30 cellular contexts compared by ENCODE assay signal in genomic region chr6:125294925-125295324, GRCh38. TPM values are rescaled to one million over a fixed set of nuclear protein-coding genes. Genes with fewer than 3 reads are reported as not detected.
DNase-seq lines count a peak whose midpoint lies in the region; ATAC-seq, FAIRE-seq and TF ChIP-seq lines count a peak whose summit lies in the region.
"Had no signal": no experiment of that assay in that cellular context is flagged by ENCODE, and none has a peak within 500 bp of the region (broad histone marks: within the 10 kb centered on the region; RNA-seq: fewer than 3 reads in every experiment).

No MANE protein-coding gene starts in this region.

- SMC1A ChIA-PET in GM12878 (lab: Charles Lee; ENCODE audit: uncharacterized antibody, unreplicated experiment) = interaction anchor here (0.6 kb wide), 1 partner anchor 16 kb away, joined by 3 read pairs; no protein-coding TSS in a partner anchor

- H3K4me2 ChIP-seq in GM12878 (ENCODE audit: control insufficient read depth, insufficient read depth) = no peak overlapping the region
- H3K4me2 ChIP-seq: A549, KMS-11 had no signal

- H3K27me3 ChIP-seq in breast epithelium (no peaks in the 10 kb centered on the region), GM12878 (replicated peaks in 1 of 2; ENCODE audit: control insufficient read depth in 2 of 2, insufficient read depth in 2 of 2, low read length in 1 of 2) (no peaks in the 10 kb centered on the region), right atrium auricular region (no peaks in the 10 kb centered on the region), thyroid gland (no peaks in the 10 kb centered on the region)
- H3K27me3 ChIP-seq: SJSA1, suprapubic skin, vagina had no signal

- peaks cover 51% of the 10 kb centered on the region for H3K4me1 Mint-ChIP-seq in MCF 10A (ENCODE audit: insufficient read depth, unreplicated experiment)
- H3K4me1 Mint-ChIP-seq in activated CD8-positive, alpha-beta memory T cell treated with anti-CD3 and anti-CD28 coated beads, Interleukin-2, amount 10 ng/mL, durations not matched to agents 7 days and 5 days = peaks cover 17% of the 10 kb centered on the region

- 0 out of 3 replicates have a peak, but pooled peaks have one; percentile 21 for ATAC-seq in GM12878
- ATAC-seq in activated CD8-positive, alpha-beta memory T cell treated with anti-CD3 and anti-CD28 coated beads, Interleukin-2, amount 10 ng/mL, durations not matched to agents 7 days and 5 days = no peak
- ATAC-seq: A549; activated CD4-positive, CD25-positive, alpha-beta regulatory T cell treated with anti-CD3 and anti-CD28 coated beads, Interleukin-2, amount 50 U/mL, for 24 hours; activated CD8-positive, alpha-beta T cell treated with anti-CD3 and anti-CD28 coated beads, Interleukin-2, amount 10 ng/mL, durations not matched to agents 7 days and 5 days; Panc1; stimulated activated memory B cell treated with anti-CD40 and anti-IgM and Interleukin-4, amounts not matched to agents 10 μg/mL and 1 μg/mL and 100 μg/mL, for 72 hours had no signal

- H3K9me3 ChIP-seq in breast epithelium (no peaks in the 10 kb centered on the region), GM12878 (replicated peaks; ENCODE audit: control insufficient read depth, insufficient read depth, low read length) (no peaks in the 10 kb centered on the region), right atrium auricular region (no peaks in the 10 kb centered on the region), thyroid gland (no peaks in the 10 kb centered on the region)
- H3K9me3 ChIP-seq: A549, SJSA1, suprapubic skin, vagina had no signal

- TF ChIP-seq EP300 in GM12878 (IDR thresholded peaks at IDR 0.05; ENCODE audit: borderline replicate concordance in 1 of 2, control insufficient read depth in 1 of 2, low read depth in 2 of 2, low read length in 2 of 2) = no peak

- POLR2A ChIA-PET in MCF 10A (lab: Yijun Ruan, JAX) = interaction anchor here (0.6 to 1.0 kb wide), 2 partner anchors 142 to 727 kb away, joined by 3 to 7 read pairs; partner anchors contain the start of gene TPD52L1
- POLR2A ChIA-PET in GM12878 (lab: Charles Lee) = no interaction called here

- H3K4me3 ChIP-seq in breast epithelium = no peak overlapping the region
- no peak overlapping the region for H3K4me3 ChIP-seq in GM12878
- no peak overlapping the region for H3K4me3 ChIP-seq in right atrium auricular region
- H3K4me3 ChIP-seq in thyroid gland (replicated peaks in 1 of 3) = no peak overlapping the region
- H3K4me3 ChIP-seq: A549, SJSA1, suprapubic skin, vagina had no signal

- TF ChIP-seq POLR2A in breast epithelium (IDR thresholded peaks at IDR 0.05) (no peak), GM12878 (IDR thresholded peaks at IDR 0.05; ENCODE audit: low read depth, low read length) (no peak), thyroid gland (IDR thresholded peaks at IDR 0.05) (no peak)

- H3K27me3 Mint-ChIP-seq in MCF 10A (ENCODE audit: insufficient read depth, unreplicated experiment) = no peaks in the 10 kb centered on the region
- H3K27me3 Mint-ChIP-seq in activated CD8-positive, alpha-beta memory T cell treated with anti-CD3 and anti-CD28 coated beads, Interleukin-2, amount 10 ng/mL, durations not matched to agents 7 days and 5 days = no peaks in the 10 kb centered on the region
- H3K27me3 Mint-ChIP-seq: B cell; naive B cell; stimulated activated memory B cell treated with anti-CD40 and anti-IgM and Interleukin-4, amounts not matched to agents 10 μg/mL and 1 μg/mL and 100 μg/mL, for 72 hours had no signal

- no peak overlapping the region for H3K4me3 Mint-ChIP-seq in MCF 10A (ENCODE audit: unreplicated experiment)
- no peak overlapping the region for H3K4me3 Mint-ChIP-seq in activated CD8-positive, alpha-beta memory T cell treated with anti-CD3 and anti-CD28 coated beads, Interleukin-2, amount 10 ng/mL, durations not matched to agents 7 days and 5 days
- H3K4me3 Mint-ChIP-seq: activated CD8-positive, alpha-beta T cell treated with anti-CD3 and anti-CD28 coated beads, Interleukin-2, amount 10 ng/mL, durations not matched to agents 7 days and 5 days; B cell; naive B cell; stimulated activated memory B cell treated with anti-CD40 and anti-IgM and Interleukin-4, amounts not matched to agents 10 μg/mL and 1 μg/mL and 100 μg/mL, for 72 hours had no signal

- RAD21 ChIA-PET in GM12878 (lab: Charles Lee; ENCODE audit: unreplicated experiment) = no interaction called here

- H3K27ac ChIP-seq in breast epithelium = no peak overlapping the region
- H3K27ac ChIP-seq in GM12878 (ENCODE audit: control insufficient read depth, insufficient read depth) = no peak overlapping the region
- H3K27ac ChIP-seq in right atrium auricular region = peak overlapping the region; percentile 26 to 77
- no peak overlapping the region for H3K27ac ChIP-seq in thyroid gland
- H3K27ac ChIP-seq: A549, KMS-11, SJSA1, suprapubic skin, vagina had no signal

- CTCF ChIA-PET in MCF 10A (lab: Yijun Ruan, JAX) (interaction anchor here (0.8 to 1.9 kb wide), 3 partner anchors 14 to 18 kb away, joined by 3 to 5 read pairs (median 3); no protein-coding TSS in a partner anchor), GM12878 (lab: Yijun Ruan, JAX) (interaction anchor here (1.1 to 1.5 kb wide), 2 partner anchors 17 to 19 kb away, joined by 4 read pairs; no protein-coding TSS in a partner anchor)
- CTCF ChIA-PET in activated CD8-positive, alpha-beta memory T cell treated with anti-CD3 and anti-CD28 coated beads, Interleukin-2, amount 10 ng/mL, durations not matched to agents 7 days and 5 days (lab: Charles Lee) = no interaction called here

- H3K36me3 Mint-ChIP-seq in MCF 10A (ENCODE audit: insufficient read depth, unreplicated experiment) = peaks cover 81% of the 10 kb centered on the region
- H3K36me3 Mint-ChIP-seq in activated CD8-positive, alpha-beta memory T cell treated with anti-CD3 and anti-CD28 coated beads, Interleukin-2, amount 10 ng/mL, durations not matched to agents 7 days and 5 days = peaks cover 70% of the 10 kb centered on the region

- no TSS peak for BruUV-seq in MCF 10A (replicated peaks; lab: Mats Ljungman, UMichigan)
- BruUV-seq in GM12878 (replicated peaks; lab: Mats Ljungman, UMichigan) = no TSS peak

- H4K20me1 ChIP-seq in GM12878 (ENCODE audit: control insufficient read depth, insufficient read depth) = no peaks in the 10 kb centered on the region

- H3K9me3 Mint-ChIP-seq in MCF 10A (ENCODE audit: unreplicated experiment) = no peaks in the 10 kb centered on the region
- H3K9me3 Mint-ChIP-seq in activated CD8-positive, alpha-beta memory T cell treated with anti-CD3 and anti-CD28 coated beads, Interleukin-2, amount 10 ng/mL, durations not matched to agents 7 days and 5 days (ENCODE audit: low read depth) = no peaks in the 10 kb centered on the region
- H3K9me3 Mint-ChIP-seq: naive B cell; stimulated activated memory B cell treated with anti-CD40 and anti-IgM and Interleukin-4, amounts not matched to agents 10 μg/mL and 1 μg/mL and 100 μg/mL, for 72 hours had no signal

- no peaks in the 10 kb centered on the region for H3K36me3 ChIP-seq in breast epithelium
- H3K36me3 ChIP-seq in GM12878 (ENCODE audit: control insufficient read depth in 2 of 2, insufficient read depth in 2 of 2, low read length in 1 of 2) = peaks cover 2 to 24% of the 10 kb centered on the region in 2 experiments; a peak in 3 of 4 replicates
- peaks cover 52% of the 10 kb centered on the region for H3K36me3 ChIP-seq in right atrium auricular region
- peaks cover 9 to 13% of the 10 kb centered on the region in 2 donors for H3K36me3 ChIP-seq in thyroid gland

- DNase-seq in MCF 10A (ENCODE audit: unreplicated experiment) (no peak), breast epithelium (ENCODE audit: low spot score in 2 of 2) (no peak), GM12878 (ENCODE audit: low read depth, low spot score) (no peak), right atrium auricular region (ENCODE audit: low spot score) (no peak), thyroid gland (peak; percentile 36 to 48), DMS153 treated with DMSO at 0.1 percent for 48 hours (lab: John Stamatoyannopoulos, UW; ENCODE audit: unreplicated experiment) (no peak), COR-L47 (lab: John Stamatoyannopoulos, UW) (no peak)
- no peak for DNase-seq in activated CD8-positive, alpha-beta memory T cell treated with anti-CD3 and anti-CD28 coated beads, Interleukin-2, amount 10 ng/mL, durations not matched to agents 7 days and 5 days
- DNase-seq: activated CD8-positive, alpha-beta T cell treated with anti-CD3 and anti-CD28 coated beads, Interleukin-2, amount 10 ng/mL, durations not matched to agents 7 days and 5 days; activated naive CD4-positive, alpha-beta T cell treated with Interleukin-2 at 50 U/mL for 16 hours; activated T-cell treated with anti-CD3 and anti-CD28 coated beads, Interleukin-2, amount 50 U/mL, for 1 hour; DMS79 treated with DMSO at 0.1 percent for 48 hours; GOT3; mesendoderm; MV-4-11; naive B cell; NCI-H510A treated with DMSO at 0.1 percent for 48 hours; stimulated activated CD4-positive, alpha-beta T cell treated with anti-CD3 and anti-CD28 coated beads, Interleukin-2, amount 100 ng/mL, for 48 hours; T-helper 1 cell had no signal

- H3K9ac ChIP-seq in GM12878 (ENCODE audit: control insufficient read depth, insufficient read depth, low read length) = no peak overlapping the region
- H3K9ac ChIP-seq: KMS-11 had no signal

- in situ Hi-C loops in GM12878 (cut with MboI) = no loop called here

- H3K27ac Mint-ChIP-seq in MCF 10A (ENCODE audit: low read depth, unreplicated experiment) = peak overlapping the region; percentile 66
- H3K27ac Mint-ChIP-seq in activated CD8-positive, alpha-beta memory T cell treated with anti-CD3 and anti-CD28 coated beads, Interleukin-2, amount 10 ng/mL, durations not matched to agents 7 days and 5 days = no peak overlapping the region
- H3K27ac Mint-ChIP-seq: activated CD8-positive, alpha-beta T cell treated with anti-CD3 and anti-CD28 coated beads, Interleukin-2, amount 10 ng/mL, durations not matched to agents 7 days and 5 days; B cell; stimulated activated memory B cell treated with anti-CD40 and anti-IgM and Interleukin-4, amounts not matched to agents 10 μg/mL and 1 μg/mL and 100 μg/mL, for 72 hours had no signal

- H2AFZ ChIP-seq in GM12878 (ENCODE audit: control insufficient read depth, low read depth, low read length) = no peak overlapping the region

- peaks cover 7% of the 10 kb centered on the region for H3K79me2 ChIP-seq in GM12878 (ENCODE audit: control insufficient read depth, insufficient read depth, low read length)

- no peak for FAIRE-seq in GM12878 (lab: Jason Lieb, UNC)
- FAIRE-seq: A549, bronchial epithelial cell, TTC549 had no signal

- WGBS in GM12878 (ENCODE audit: insufficient coverage, insufficient replicate concordance, low lambda C conversion rate, missing lambda C conversion rate) = 86% methylated on average over 3 of the region's 3 CpGs
- 63 to 80% methylated on average over 3 of the region's 3 CpGs for WGBS in thyroid gland, 2 donors

- H3K4me1 ChIP-seq in breast epithelium (peaks cover 0 to 15% of the 10 kb centered on the region in 2 donors), GM12878 (ENCODE audit: control insufficient read depth, insufficient read depth, low read length) (no peaks in the 10 kb centered on the region), right atrium auricular region (peaks cover 0 to 49% of the 10 kb centered on the region in 2 donors), thyroid gland (peaks cover 4 to 8% of the 10 kb centered on the region in 2 donors)

- TF ChIP-seq RAD21 in GM12878 (IDR thresholded peaks at IDR 0.05; ENCODE audit: insufficient read depth, low read depth, low read length) = no peak

- TF ChIP-seq CTCF in MCF 10A (IDR thresholded peaks at IDR 0.05; ENCODE audit: unreplicated experiment) (no peak), breast epithelium (IDR thresholded peaks at IDR 0.05) (no peak), GM12878 (IDR thresholded peaks at IDR 0.05 in 2 of 3, conservative IDR thresholded peaks at IDR 0.05 in 1 of 3; ENCODE audit: control insufficient read depth in 2 of 3, extremely low read depth in 1 of 3, insufficient read depth in 1 of 3, low read depth in 3 of 3, low read length in 3 of 3) (no peak), right atrium auricular region (IDR thresholded peaks at IDR 0.05) (no peak), thyroid gland (IDR thresholded peaks at IDR 0.05) (no peak)

- intact Hi-C loops in MCF 10A (cut with micrococcal nuclease) (no loop called here), breast epithelium (cut with DNase I; ENCODE audit: low total_unique reads) (no loop called here), GM12878 (cut with micrococcal nuclease; ENCODE audit: unreplicated experiment) (no loop called here), thyroid gland (cut with DNase I) (no loop called here)

RNA-seq across cellular contexts. Expression of gene HDDC2, which starts 6.8 kb away (rescaled TPM):
- total RNA-seq in MCF 10A (2022) (141 and 167 TPM in 2 replicates), breast epithelium (10 to 100 TPM; 60.6 to 96.2 (median 88.1) TPM), GM12878 (2014; rRNA removed) (59.4 and 65.1 TPM in 2 replicates), GM12878 (2014; rRNA removed; fragmentation: Illumina TruSeq; extraction: Trizol) (61.9 and 64.9 TPM in 2 replicates), GM12878 (2021) (54.5 and 56.7 TPM in 2 replicates), right atrium auricular region (10 to 100 TPM; 85.7 to 98.7 TPM), thyroid gland (10 to 100 TPM; 58.9 to 89.5 (median 78.9) TPM)
- 54.5 and 55.0 TPM in 2 replicates for total RNA-seq in GM12878 (2013; cell fraction: nucleolus; rRNA removed)
- polyA plus RNA-seq in GM12878 (2011; ENCODE audit: low read depth) = 48.6 TPM
- polyA plus RNA-seq in GM12878 (2011; rRNA removed) (148 and 174 TPM in 2 replicates), GM12878 (2014; fragmentation: Illumina TruSeq; extraction: Trizol) (78.1 and 92.7 TPM in 2 replicates), GM12878 (2014; fragmentation: Nextera tagmentation; extraction: Ambion mirVana) (100 to 1,000 TPM; 132 to 134 TPM), GM12878 (2014; rRNA removed) (94.5 and 97.7 TPM in 2 replicates), GM12878 (2016; fragmentation: Nextera tagmentation; extraction: Ambion mirVana) (100 to 1,000 TPM in 1 of 2 experiments, 10 to 100 TPM in 1; 90.9 to 101 TPM)
- 103 and 110 TPM in 2 replicates for polyA plus RNA-seq in GM12878 (2011; cell fraction: cytosol; rRNA removed)
- polyA plus RNA-seq in GM12878 (2011; cell fraction: nucleus; rRNA removed) = 60.2 and 66.8 TPM in 2 replicates
- polyA plus RNA-seq in GM12878 (2012) = 62.8 and 68.1 TPM in 2 replicates
- polyA minus RNA-seq in GM12878 (2011; rRNA and poly(A)+ RNA removed) = 46.4 and 54.0 TPM in 2 replicates
- polyA minus RNA-seq in GM12878 (2011; cell fraction: cytosol; rRNA and poly(A)+ RNA removed) = 18.0 and 19.8 TPM in 2 replicates
- 28.9 and 50.0 TPM in 2 replicates for polyA minus RNA-seq in GM12878 (2011; cell fraction: nucleus; rRNA and poly(A)+ RNA removed)
- total RNA-seq in activated CD8-positive, alpha-beta memory T cell treated with anti-CD3 and anti-CD28 coated beads, Interleukin-2, amount 10 ng/mL, durations not matched to agents 7 days and 5 days = 10 to 100 TPM; 57.8 to 61.7 TPM

Comparison
In these comparisons a context has a peak if more than half of its experiments do, and no peak if none do; other contexts are left out.
1. DNase-seq: peak in thyroid gland (2 of 2); none in MCF 10A (single experiment), breast epithelium (0 of 2), GM12878 (single experiment), right atrium auricular region (single experiment), DMS153 treated with DMSO at 0.1 percent for 48 hours (single experiment), COR-L47 (single experiment) and activated CD8-positive, alpha-beta memory T cell treated with anti-CD3 and anti-CD28 coated beads, Interleukin-2, amount 10 ng/mL, durations not matched to agents 7 days and 5 days (single experiment).
2. H3K27ac ChIP-seq: peak in right atrium auricular region (2 of 2); none in breast epithelium (0 of 2), GM12878 (single experiment) and thyroid gland (0 of 3).